In the genomic region with DNA sequence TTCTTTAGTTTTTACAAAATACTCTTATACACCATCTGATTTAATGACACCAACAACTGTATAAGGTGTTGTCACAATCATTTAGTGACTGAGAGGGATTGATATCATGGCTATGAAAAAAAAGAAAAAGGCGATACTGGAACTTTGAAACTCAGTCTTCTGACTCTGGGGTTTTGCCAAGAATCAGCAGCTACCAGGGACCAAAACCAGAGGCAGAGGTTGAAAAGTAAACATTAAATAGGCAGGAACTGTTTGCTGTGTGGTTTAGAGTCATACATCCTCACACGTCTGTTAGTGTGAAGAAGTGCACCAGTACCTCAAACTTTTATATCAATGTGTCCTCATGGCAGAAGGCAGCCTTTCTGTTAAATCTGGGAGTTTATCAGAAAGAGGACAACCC, we compare ENCODE assay signal across 17 cellular contexts. TPM values are rescaled to one million over a fixed set of nuclear protein-coding genes. Genes with fewer than 3 reads are reported as not detected.
DNase-seq lines count a peak whose midpoint lies in the region; FAIRE-seq and TF ChIP-seq lines count a peak whose summit lies in the region.
"Had no signal": no experiment of that assay in that cellular context is flagged by ENCODE, and none has a peak within 500 bp of the region (broad histone marks: within the 10 kb centered on the region; RNA-seq: fewer than 3 reads in every experiment).

No MANE protein-coding gene starts in this region.

- no peaks in the 10 kb centered on the region for H3K79me2 ChIP-seq in OCI-LY7 (ENCODE audit: insufficient read depth, low read depth, low read length)

- WGBS in mesenchymal stem cell = 96% methylated on average over 1 of the region's 2 CpGs

- H3K79me1 ChIP-seq in mesenchymal stem cell (replicated peaks; ENCODE audit: low read length, poor library complexity, severe bottlenecking) = no peaks in the 10 kb centered on the region

- FAIRE-seq in bronchial epithelial cell (lab: Jason Lieb, UNC) = no peak

- no peak overlapping the region for H2BK15ac ChIP-seq in mesenchymal stem cell (ENCODE audit: low read depth, poor library complexity, severe bottlenecking)

- POLR2A ChIA-PET in OCI-LY7 (lab: Charles Lee) = no interaction called here

- no peak overlapping the region for H2BK120ac ChIP-seq in mesenchymal stem cell (ENCODE audit: low read depth, low read length)

- CTCF ChIA-PET in OCI-LY7 (lab: Charles Lee; ENCODE audit: unreplicated experiment) = no interaction called here

- H3K18ac ChIP-seq in mesenchymal stem cell (ENCODE audit: low read depth in 1 of 2, low read length in 2 of 2) = no peak overlapping the region

- H2AFZ ChIP-seq in mesenchymal stem cell (ENCODE audit: low read depth, low read length) (no peak overlapping the region), OCI-LY7 (ENCODE audit: low read length) (no peak overlapping the region)

- no peaks in the 10 kb centered on the region for H3K9me2 ChIP-seq in OCI-LY7 (ENCODE audit: insufficient read depth, low read length)

- H3K27me3 ChIP-seq in bronchial epithelial cell (ENCODE audit: control insufficient read depth, insufficient read depth, low read length) = no peaks in the 10 kb centered on the region
- no peaks in the 10 kb centered on the region for H3K27me3 ChIP-seq in mesenchymal stem cell (ENCODE audit: control insufficient read depth in 1 of 2, insufficient read depth in 1 of 2, low read length in 2 of 2)
- H3K27me3 ChIP-seq: BLaER1 treated with 17β-estradiol and CSF1 and Interleukin-3, amounts not matched to agents 10 nM and 100 nM had no signal

- H3K4me3 ChIP-seq in bronchial epithelial cell (ENCODE audit: low read depth, low read length) (no peak overlapping the region), mesenchymal stem cell (ENCODE audit: insufficient read depth in 1 of 2, low read depth in 1 of 2, low read length in 2 of 2) (no peak overlapping the region), OCI-LY7 (ENCODE audit: low read depth, low read length, poor library complexity, severe bottlenecking) (no peak overlapping the region)
- H3K4me3 ChIP-seq: BLaER1 treated with 17β-estradiol and CSF1 and Interleukin-3, amounts not matched to agents 10 nM and 100 nM had no signal

- no peak overlapping the region for H3K14ac ChIP-seq in mesenchymal stem cell (ENCODE audit: low read length in 2 of 2)

- no peak overlapping the region for H4K91ac ChIP-seq in mesenchymal stem cell (ENCODE audit: low read length)

- no peaks in the 10 kb centered on the region for H3K9me3 ChIP-seq in mesenchymal stem cell (ENCODE audit: control insufficient read depth, low read length)
- H3K9me3 ChIP-seq in OCI-LY7 (ENCODE audit: low read length) = no peaks in the 10 kb centered on the region
- H3K9me3 ChIP-seq: BLaER1 treated with 17β-estradiol and CSF1 and Interleukin-3, amounts not matched to agents 10 nM and 100 nM had no signal

- no peak for TF ChIP-seq CTCF in bronchial epithelial cell (IDR thresholded peaks at IDR 0.05; ENCODE audit: insufficient read depth, low read length, severe bottlenecking)
- no peak for TF ChIP-seq CTCF in OCI-LY7 (conservative IDR thresholded peaks at IDR 0.05; ENCODE audit: low read length)

- H3K36me3 ChIP-seq in bronchial epithelial cell (ENCODE audit: control insufficient read depth, insufficient read depth, low read length) (no peaks in the 10 kb centered on the region), mesenchymal stem cell (ENCODE audit: control insufficient read depth in 1 of 2, insufficient read depth in 2 of 2, low read depth in 1 of 2, low read length in 2 of 2) (peaks cover 0 to 2% of the 10 kb centered on the region in 2 experiments), OCI-LY7 (ENCODE audit: insufficient read depth, low read length) (no peaks in the 10 kb centered on the region)
- H3K36me3 ChIP-seq: BLaER1 treated with 17β-estradiol and CSF1 and Interleukin-3, amounts not matched to agents 10 nM and 100 nM had no signal

- no TSS peak for BruUV-seq in OCI-LY7 (replicated peaks; lab: Mats Ljungman, UMichigan)

- H3K27ac ChIP-seq in mesenchymal stem cell (ENCODE audit: low read length, poor library complexity, severe bottlenecking) (no peak overlapping the region), OCI-LY7 (ENCODE audit: low read depth, low read length, poor library complexity, severe bottlenecking) (no peak overlapping the region)
- H3K27ac ChIP-seq: BLaER1 treated with 17β-estradiol and CSF1 and Interleukin-3, amounts not matched to agents 10 nM and 100 nM had no signal

- no peak overlapping the region for H3K9ac ChIP-seq in mesenchymal stem cell (ENCODE audit: low read length)
- H3K9ac ChIP-seq: BLaER1 treated with 17β-estradiol and CSF1 and Interleukin-3, amounts not matched to agents 10 nM and 100 nM had no signal

- H3K4me2 ChIP-seq in mesenchymal stem cell (ENCODE audit: low read length, poor library complexity, severe bottlenecking) = no peak overlapping the region
- no peak overlapping the region for H3K4me2 ChIP-seq in OCI-LY7 (ENCODE audit: low read length)
- H3K4me2 ChIP-seq: BLaER1 treated with 17β-estradiol and CSF1 and Interleukin-3, amounts not matched to agents 10 nM and 100 nM had no signal

- DNase-seq in NCI-H345 (lab: John Stamatoyannopoulos, UW) (peak; percentile 12), NCI-H345 treated with DMSO at 0.1 percent for 48 hours (lab: John Stamatoyannopoulos, UW; ENCODE audit: unreplicated experiment) (no peak), HT-29 (ENCODE audit: low spot score) (peak; percentile 56), bronchial epithelial cell (ENCODE audit: low read depth) (peak; percentile 58), mesenchymal stem cell (peak; percentile 12), epidermal melanocyte (ENCODE audit: insufficient read length, low spot score) (no peak), OCI-LY7 (ENCODE audit: low spot score) (no peak)
- no peak for DNase-seq in activated CD4-positive, CD25-positive, alpha-beta regulatory T cell treated with anti-CD3 and anti-CD28 coated beads, Interleukin-2, amount 50 U/mL, for 72 hours
- DNase-seq: 8988T, H7, MM.1S, NCI-H1105, NCI-H1694 treated with DMSO at 0.1 percent for 48 hours, NCI-H2171, NCI-H524 treated with DMSO at 0.1 percent for 48 hours, Right ventricle myocardium superior had no signal

- no peak overlapping the region for H4K8ac ChIP-seq in mesenchymal stem cell (ENCODE audit: low read length)

- no peak overlapping the region for H2BK12ac ChIP-seq in mesenchymal stem cell (ENCODE audit: low read length in 2 of 2)

- H2AK5ac ChIP-seq in mesenchymal stem cell (ENCODE audit: low read length, severe bottlenecking) = no peak overlapping the region

- H3K23ac ChIP-seq in mesenchymal stem cell (ENCODE audit: low read length in 2 of 2) = no peak overlapping the region

- intact Hi-C loops in OCI-LY7 (cut with micrococcal nuclease; ENCODE audit: unreplicated experiment) = no loop called here

- no peaks in the 10 kb centered on the region for H4K20me1 ChIP-seq in OCI-LY7 (ENCODE audit: insufficient read depth, low read length)
- H4K20me1 ChIP-seq: BLaER1 treated with 17β-estradiol and CSF1 and Interleukin-3, amounts not matched to agents 10 nM and 100 nM had no signal

- H2BK5ac ChIP-seq in mesenchymal stem cell (ENCODE audit: low read depth, low read length, poor library complexity, severe bottlenecking) = no peak overlapping the region

- no peak overlapping the region for H3K4ac ChIP-seq in mesenchymal stem cell (ENCODE audit: low read depth in 1 of 2, low read length in 2 of 2)

- H3K4me1 ChIP-seq in mesenchymal stem cell (ENCODE audit: control insufficient read depth, insufficient read depth, low read depth, low read length) = peaks cover 3% of the 10 kb centered on the region
- peaks cover 20% of the 10 kb centered on the region for H3K4me1 ChIP-seq in OCI-LY7 (ENCODE audit: insufficient read depth, low read length, poor library complexity, severe bottlenecking)

RNA-seq across cellular contexts. Expression of a gene that starts 19.9 kb away (rescaled TPM):
- 123 TPM in 2 replicates for total RNA-seq in HT-29 (2014; rRNA removed; shearing (Covaris generic))
- total RNA-seq in bronchial epithelial cell = 57.9 and 67.8 TPM in 2 replicates
- 15.7 TPM for polyA plus RNA-seq in mesenchymal stem cell (2013, experiment 1 of 2)
- polyA plus RNA-seq in mesenchymal stem cell (2013, experiment 2 of 2) = 15.0 TPM
- total RNA-seq in OCI-LY7 (2014; rRNA removed; shearing (Covaris generic)) = 70.3 and 81.7 TPM in 2 replicates
- 81.3 and 84.5 TPM in 2 replicates for total RNA-seq in OCI-LY7 (2022)

RNA-seq across cellular contexts. Expression of a gene that starts 46.0 kb away (rescaled TPM):
- 5.5 and 6.2 TPM in 2 replicates for total RNA-seq in HT-29 (2014; rRNA removed; shearing (Covaris generic))
- total RNA-seq in bronchial epithelial cell (4.2 and 4.4 TPM in 2 replicates), OCI-LY7 (2022) (10.3 and 11.9 TPM in 2 replicates)
- polyA plus RNA-seq in mesenchymal stem cell (2013, experiment 1 of 2) = 1.1 TPM
- 1.1 TPM for polyA plus RNA-seq in mesenchymal stem cell (2013, experiment 2 of 2)
- 8.4 and 9.5 TPM in 2 replicates for total RNA-seq in OCI-LY7 (2014; rRNA removed; shearing (Covaris generic))

Comparison
In these comparisons a context has a peak if more than half of its experiments do, and no peak if none do; other contexts are left out.
1. DNase-seq: peak in NCI-H345 (single experiment), HT-29 (single experiment), bronchial epithelial cell (single experiment) and mesenchymal stem cell (single experiment); none in NCI-H345 treated with DMSO at 0.1 percent for 48 hours (single experiment), epidermal melanocyte (single experiment), activated CD4-positive, CD25-positive, alpha-beta regulatory T cell treated with anti-CD3 and anti-CD28 coated beads, Interleukin-2, amount 50 U/mL, for 72 hours (single experiment) and OCI-LY7 (single experiment).